8 cellular contexts compared by ENCODE assay signal in the genomic region with DNA sequence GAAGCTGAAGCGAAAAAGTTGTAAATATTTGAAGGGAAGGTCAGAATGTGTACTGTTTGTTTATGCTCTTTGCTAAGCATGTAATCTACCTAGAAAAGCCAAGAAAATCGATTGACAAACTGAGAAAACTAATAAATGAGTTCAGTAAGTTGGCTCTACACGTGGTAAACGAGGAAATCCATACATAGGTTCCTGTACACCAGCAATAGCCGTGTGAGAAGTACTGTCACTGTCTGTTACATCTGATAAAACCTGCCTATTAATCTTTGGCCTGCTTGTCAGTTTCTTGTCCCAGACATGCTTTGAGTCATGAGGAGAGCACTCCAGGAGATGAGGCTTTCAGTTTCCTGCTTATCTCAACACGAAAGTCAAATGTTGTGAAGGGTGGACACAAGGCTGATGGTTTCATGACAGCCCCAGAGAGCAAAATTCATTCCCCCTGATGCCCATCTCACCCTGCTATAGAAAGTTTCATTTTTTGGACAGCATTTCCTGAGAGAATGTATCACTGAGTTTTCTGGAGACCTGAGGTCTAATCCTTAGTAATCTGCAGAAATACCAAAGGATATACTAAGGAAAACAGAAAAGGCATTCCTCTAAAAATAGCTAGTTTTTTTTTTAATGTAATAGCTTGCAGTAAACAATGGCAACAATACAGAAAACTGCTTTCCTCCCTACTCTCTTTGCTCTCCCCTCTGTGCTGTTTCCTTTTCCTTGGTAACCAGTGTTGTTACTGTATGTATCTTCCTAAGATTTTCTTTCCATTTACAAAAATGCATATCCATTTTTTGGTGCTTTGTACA.
DNase-seq lines count a peak whose midpoint lies in the region; ATAC-seq lines count a peak whose summit lies in the region.

No MANE protein-coding gene starts in this region.

- no peak overlapping the region for H3K4me3 Mint-ChIP-seq in T-helper 2 cell treated with Interferon-gamma antibody and Interleukin-4, amounts not matched to agents 5 μg/mL and 100 μg/mL, for 36 hours

- DNase-seq in adipocyte (ENCODE audit: low read depth) (peak; percentile 56), NOMO-1 treated with dmso at 0.1 percent for 144 hours (lab: John Stamatoyannopoulos, UW; ENCODE audit: unreplicated experiment) (no peak), DMS53 (lab: John Stamatoyannopoulos, UW) (no peak), GM03348 (ENCODE audit: low spot score) (no peak)
- no peak for DNase-seq in T-helper 2 cell treated with Interferon-gamma antibody and Interleukin-4, amounts not matched to agents 5 μg/mL and 100 μg/mL, for 36 hours (ENCODE audit: low spot score)

- H3K4me3 ChIP-seq in adipocyte (ENCODE audit: low read length) = peak overlapping the region; percentile 8
- H3K4me3 ChIP-seq in muscle layer of colon (ENCODE audit: low read depth in 1 of 2, low read length in 2 of 2) = no peak overlapping the region

- no peaks in the 10 kb centered on the region for H3K36me3 ChIP-seq in adipocyte (ENCODE audit: control insufficient read depth, insufficient read depth, low read length, severe bottlenecking)
- no peaks in the 10 kb centered on the region for H3K36me3 ChIP-seq in muscle layer of colon (ENCODE audit: insufficient read depth, low read length)

- H3K9ac ChIP-seq in adipocyte (ENCODE audit: low read length) (no peak overlapping the region), muscle layer of colon (ENCODE audit: low read length) (no peak overlapping the region)

- H3K36me3 Mint-ChIP-seq in T-helper 2 cell treated with Interferon-gamma antibody and Interleukin-4, amounts not matched to agents 5 μg/mL and 100 μg/mL, for 36 hours (ENCODE audit: low read depth) = no peaks in the 10 kb centered on the region

- no peaks in the 10 kb centered on the region for H3K9me3 Mint-ChIP-seq in T-helper 2 cell treated with Interferon-gamma antibody and Interleukin-4, amounts not matched to agents 5 μg/mL and 100 μg/mL, for 36 hours

- no peaks in the 10 kb centered on the region for H3K27me3 ChIP-seq in adipocyte (replicated peaks; ENCODE audit: control insufficient read depth, insufficient read depth, low read length)
- no peaks in the 10 kb centered on the region for H3K27me3 ChIP-seq in muscle layer of colon (ENCODE audit: control insufficient read depth in 1 of 2, insufficient read depth in 2 of 2, low read length in 2 of 2)

- H3K27ac ChIP-seq in muscle layer of colon (ENCODE audit: low read depth, low read length) = peak overlapping the region; percentile 39

- H3K9me3 ChIP-seq in adipocyte (ENCODE audit: control insufficient read depth, low read length) (no peaks in the 10 kb centered on the region), muscle layer of colon (ENCODE audit: low read length) (no peaks in the 10 kb centered on the region)

- no peak overlapping the region for H3K27ac Mint-ChIP-seq in T-helper 2 cell treated with Interferon-gamma antibody and Interleukin-4, amounts not matched to agents 5 μg/mL and 100 μg/mL, for 36 hours

- ATAC-seq in GM18907 (IDR thresholded peaks at IDR 0.05; ENCODE audit: unreplicated experiment) = peak; percentile 77
- peak; percentile 76 for ATAC-seq in HG03064 (IDR thresholded peaks at IDR 0.05; ENCODE audit: low read depth, unreplicated experiment)

- H3K4me1 Mint-ChIP-seq in T-helper 2 cell treated with Interferon-gamma antibody and Interleukin-4, amounts not matched to agents 5 μg/mL and 100 μg/mL, for 36 hours (ENCODE audit: low read depth) = peaks cover 11% of the 10 kb centered on the region

- H3K27me3 Mint-ChIP-seq in T-helper 2 cell treated with Interferon-gamma antibody and Interleukin-4, amounts not matched to agents 5 μg/mL and 100 μg/mL, for 36 hours (ENCODE audit: low read depth) = no peaks in the 10 kb centered on the region

- H3K4me1 ChIP-seq in adipocyte (ENCODE audit: control insufficient read depth, insufficient read depth, low read length) = peaks cover 22% of the 10 kb centered on the region
- H3K4me1 ChIP-seq in muscle layer of colon (ENCODE audit: insufficient read depth, low read length) = peaks cover 49% of the 10 kb centered on the region
